In genomic region chr6:111550953-111551352, GRCh38 we compare ENCODE assay signal across 13 cellular contexts. TPM values are rescaled to one million over a fixed set of nuclear protein-coding genes. Genes with fewer than 3 reads are reported as not detected.
DNase-seq lines count a peak whose midpoint lies in the region; ATAC-seq and TF ChIP-seq lines count a peak whose summit lies in the region.
"Had no signal": no experiment of that assay in that cellular context is flagged by ENCODE, and none has a peak within 500 bp of the region (broad histone marks: within the 10 kb centered on the region; RNA-seq: fewer than 3 reads in every experiment).

No MANE protein-coding gene starts in this region.

- H3K36me3 ChIP-seq in BLaER1 treated with 17β-estradiol and CSF1 and Interleukin-3, amounts not matched to agents 10 nM and 100 nM = peaks cover 0 to 48% (median 27%) of the 10 kb centered on the region in 11 experiments; a peak in 15 of 22 replicates
- no peaks in the 10 kb centered on the region for H3K36me3 ChIP-seq in parathyroid adenoma (ENCODE audit: control insufficient read depth, insufficient read depth, low read length)
- no peaks in the 10 kb centered on the region for H3K36me3 ChIP-seq in heart left ventricle

- H2AFZ ChIP-seq in parathyroid adenoma = peak overlapping the region; percentile 47

- no peaks in the 10 kb centered on the region for H3K9me3 ChIP-seq in BLaER1 treated with 17β-estradiol and CSF1 and Interleukin-3, amounts not matched to agents 10 nM and 100 nM (replicated peaks in 1 of 11)
- no peaks in the 10 kb centered on the region for H3K9me3 ChIP-seq in parathyroid adenoma (ENCODE audit: control insufficient read depth, low read length)
- no peaks in the 10 kb centered on the region for H3K9me3 ChIP-seq in heart left ventricle

- H3K4me1 ChIP-seq in BLaER1 treated with 17β-estradiol and CSF1 and Interleukin-3, amounts not matched to agents 10 nM and 100 nM = peaks cover 0 to 50% (median 40%) of the 10 kb centered on the region in 10 experiments; a peak in 19 of 20 replicates
- H3K4me1 ChIP-seq in parathyroid adenoma (peaks cover 38% of the 10 kb centered on the region), heart left ventricle (peaks cover 8 to 43% (median 30%) of the 10 kb centered on the region in 12 donors)

- no peak overlapping the region for H3K27ac Mint-ChIP-seq in activated naive CD4-positive, alpha-beta T cell treated with anti-CD3 and anti-CD28 coated beads, Interleukin-2, amount 10 ng/mL, durations not matched to agents 7 days and 5 days
- H3K27ac Mint-ChIP-seq in T-helper 2 cell treated with Interferon-gamma antibody and Interleukin-4, amounts not matched to agents 5 μg/mL and 100 μg/mL, for 36 hours = no peak overlapping the region
- H3K27ac Mint-ChIP-seq: activated CD4-positive, alpha-beta T cell treated with anti-CD3 and anti-CD28 coated beads, Interleukin-2, amount 10 ng/mL, durations not matched to agents 24 days and 14 days had no signal

- H3K27ac ChIP-seq in BLaER1 treated with 17β-estradiol and CSF1 and Interleukin-3, amounts not matched to agents 10 nM and 100 nM = no peak overlapping the region
- H3K27ac ChIP-seq in caudate nucleus (ENCODE audit: low read depth, low read length) (peak overlapping the region; percentile 81), parathyroid adenoma (peak overlapping the region; percentile 86), heart left ventricle (peak overlapping the region in 2 of 12 donors; percentile 61 to 74)

- 91 to 94% (median 94%) methylated on average over 8 of the region's 8 CpGs for WGBS in heart left ventricle, 4 donors

- H3K4me1 Mint-ChIP-seq in activated naive CD4-positive, alpha-beta T cell treated with anti-CD3 and anti-CD28 coated beads, Interleukin-2, amount 10 ng/mL, durations not matched to agents 7 days and 5 days = no peaks in the 10 kb centered on the region
- H3K4me1 Mint-ChIP-seq in T-helper 2 cell treated with Interferon-gamma antibody and Interleukin-4, amounts not matched to agents 5 μg/mL and 100 μg/mL, for 36 hours (ENCODE audit: low read depth) = peaks cover 12% of the 10 kb centered on the region

- no peak overlapping the region for H3K4me3 Mint-ChIP-seq in activated naive CD4-positive, alpha-beta T cell treated with anti-CD3 and anti-CD28 coated beads, Interleukin-2, amount 10 ng/mL, durations not matched to agents 7 days and 5 days
- no peak overlapping the region for H3K4me3 Mint-ChIP-seq in T-helper 2 cell treated with Interferon-gamma antibody and Interleukin-4, amounts not matched to agents 5 μg/mL and 100 μg/mL, for 36 hours
- H3K4me3 Mint-ChIP-seq: activated CD4-positive, alpha-beta T cell treated with anti-CD3 and anti-CD28 coated beads, Interleukin-2, amount 10 ng/mL, durations not matched to agents 24 days and 14 days had no signal

- H3K27me3 ChIP-seq in BLaER1 treated with 17β-estradiol and CSF1 and Interleukin-3, amounts not matched to agents 10 nM and 100 nM = no peaks in the 10 kb centered on the region
- no peaks in the 10 kb centered on the region for H3K27me3 ChIP-seq in parathyroid adenoma (ENCODE audit: control insufficient read depth, insufficient read depth, low read length)
- H3K27me3 ChIP-seq in heart left ventricle = no peaks in the 10 kb centered on the region

- H3K79me2 ChIP-seq in parathyroid adenoma = no peaks in the 10 kb centered on the region

- H3K36me3 Mint-ChIP-seq in activated naive CD4-positive, alpha-beta T cell treated with anti-CD3 and anti-CD28 coated beads, Interleukin-2, amount 10 ng/mL, durations not matched to agents 7 days and 5 days = peaks cover 1% of the 10 kb centered on the region
- peaks cover under 1% of the 10 kb centered on the region for H3K36me3 Mint-ChIP-seq in T-helper 2 cell treated with Interferon-gamma antibody and Interleukin-4, amounts not matched to agents 5 μg/mL and 100 μg/mL, for 36 hours (ENCODE audit: low read depth)

- no peaks in the 10 kb centered on the region for H3K27me3 Mint-ChIP-seq in activated naive CD4-positive, alpha-beta T cell treated with anti-CD3 and anti-CD28 coated beads, Interleukin-2, amount 10 ng/mL, durations not matched to agents 7 days and 5 days
- H3K27me3 Mint-ChIP-seq in T-helper 2 cell treated with Interferon-gamma antibody and Interleukin-4, amounts not matched to agents 5 μg/mL and 100 μg/mL, for 36 hours (ENCODE audit: low read depth) = no peaks in the 10 kb centered on the region
- H3K27me3 Mint-ChIP-seq: activated CD4-positive, alpha-beta T cell treated with anti-CD3 and anti-CD28 coated beads, Interleukin-2, amount 10 ng/mL, durations not matched to agents 24 days and 14 days had no signal

- H3K4me2 ChIP-seq in BLaER1 treated with 17β-estradiol and CSF1 and Interleukin-3, amounts not matched to agents 10 nM and 100 nM = peak overlapping the region in 7 of 11 experiments; percentile 15 to 58 (median 42); a peak in 12 of 22 replicates
- H3K4me2 ChIP-seq in parathyroid adenoma (ENCODE audit: low read length) = peak overlapping the region; percentile 74

- DNase-seq in NCI-H1092 (lab: John Stamatoyannopoulos, UW) (peak; percentile 30), caudate nucleus (lab: John Stamatoyannopoulos, UW) (peak in 1 of 61 donors; percentile 13), activated T-cell treated with anti-CD3 and anti-CD28 coated beads for 4 hours (no peak), heart left ventricle (no peak)
- DNase-seq in activated naive CD4-positive, alpha-beta T cell treated with anti-CD3 and anti-CD28 coated beads, Interleukin-2, amount 10 ng/mL, durations not matched to agents 7 days and 5 days = no peak
- no peak for DNase-seq in T-helper 2 cell treated with Interferon-gamma antibody and Interleukin-4, amounts not matched to agents 5 μg/mL and 100 μg/mL, for 36 hours (ENCODE audit: low spot score)
- DNase-seq: activated CD4-positive, alpha-beta T cell treated with anti-CD3 and anti-CD28 coated beads, Interleukin-2, amount 10 ng/mL, durations not matched to agents 24 days and 14 days; NCI-H1436 treated with DMSO at 0.1 percent for 48 hours; stimulated activated CD4-positive, alpha-beta T cell treated with anti-CD3 and anti-CD28 coated beads, Interleukin-4, amount 100 ng/mL, for 4 hours; stimulated activated naive CD4-positive, alpha-beta T cell; T-helper 1 cell had no signal

- no peaks in the 10 kb centered on the region for H3K9me3 Mint-ChIP-seq in activated naive CD4-positive, alpha-beta T cell treated with anti-CD3 and anti-CD28 coated beads, Interleukin-2, amount 10 ng/mL, durations not matched to agents 7 days and 5 days
- no peaks in the 10 kb centered on the region for H3K9me3 Mint-ChIP-seq in T-helper 2 cell treated with Interferon-gamma antibody and Interleukin-4, amounts not matched to agents 5 μg/mL and 100 μg/mL, for 36 hours
- H3K9me3 Mint-ChIP-seq: activated CD4-positive, alpha-beta T cell treated with anti-CD3 and anti-CD28 coated beads, Interleukin-2, amount 10 ng/mL, durations not matched to agents 24 days and 14 days had no signal

- peaks cover 0 to 51% (median 6%) of the 10 kb centered on the region in 11 experiments; a peak in 5 of 22 replicates for H4K20me1 ChIP-seq in BLaER1 treated with 17β-estradiol and CSF1 and Interleukin-3, amounts not matched to agents 10 nM and 100 nM

- intact Hi-C loops in heart left ventricle (cut with DNase I) = loop anchor here in 6 of 10 donors (5.0 to 10.0 kb wide), 5 partner anchors 51 to 69 kb away; partner anchors contain the start of genes REV3L (in 4 of the 6) and TRAF3IP2 (in 1 of the 6)

- no peak overlapping the region for H3K4me3 ChIP-seq in BLaER1 treated with 17β-estradiol and CSF1 and Interleukin-3, amounts not matched to agents 10 nM and 100 nM
- peak overlapping the region; percentile 36 for H3K4me3 ChIP-seq in parathyroid adenoma (ENCODE audit: low read depth, low read length)
- no peak overlapping the region for H3K4me3 ChIP-seq in heart left ventricle

- TF ChIP-seq CTCF in parathyroid adenoma (IDR thresholded peaks at IDR 0.05) (no peak), heart left ventricle (IDR thresholded peaks at IDR 0.05) (no peak)

- no peak for TF ChIP-seq POLR2A in heart left ventricle (IDR thresholded peaks at IDR 0.05)

- no peak for ATAC-seq in heart left ventricle

- CTCF ChIA-PET in activated naive CD4-positive, alpha-beta T cell treated with anti-CD3 and anti-CD28 coated beads, Interleukin-2, amount 10 ng/mL, durations not matched to agents 7 days and 5 days (lab: Charles Lee) = interaction anchor here (1.0 kb wide), 1 partner anchor 9 kb away, joined by 3 read pairs; no protein-coding TSS in a partner anchor

- H3K9ac ChIP-seq in BLaER1 treated with 17β-estradiol and CSF1 and Interleukin-3, amounts not matched to agents 10 nM and 100 nM = no peak overlapping the region
- no peak overlapping the region for H3K9ac ChIP-seq in parathyroid adenoma

RNA-seq across cellular contexts. Expression of gene TRAF3IP2, which starts 54.7 kb away (rescaled TPM):
- total RNA-seq in heart left ventricle = 10 to 100 TPM in 8 of 9 donors, 1 to 10 TPM in 1; 7.4 to 19.4 (median 12.9) TPM
- 10 to 100 TPM; 10.5 to 14.4 TPM for polyA plus RNA-seq in heart left ventricle

Comparison
In these comparisons a context has a peak if more than half of its experiments do, and no peak if none do; other contexts are left out.
1. H3K27ac ChIP-seq: peak in caudate nucleus (single experiment) and parathyroid adenoma (single experiment); none in BLaER1 treated with 17β-estradiol and CSF1 and Interleukin-3, amounts not matched to agents 10 nM and 100 nM (0 of 11).